ENCODE assay signal across 1 cellular context in the genomic region with DNA sequence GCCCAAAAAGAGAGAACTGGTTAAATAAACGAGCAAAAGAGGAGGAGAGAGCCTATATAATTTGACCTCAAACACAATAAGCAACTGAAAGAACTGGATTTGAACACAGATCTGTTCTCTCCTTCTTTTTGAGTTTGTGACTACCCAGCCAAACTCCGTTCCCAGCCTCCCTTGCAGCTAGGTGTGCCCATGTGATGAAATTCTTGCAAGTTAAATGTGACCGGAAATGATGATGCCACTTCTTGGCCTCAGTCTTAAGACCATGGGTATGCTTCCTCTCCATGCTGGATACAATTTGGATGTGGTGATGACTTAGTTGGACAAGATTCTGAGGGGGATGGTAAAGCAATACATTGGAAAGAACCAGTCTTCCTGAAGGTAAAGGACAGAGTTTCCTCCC.
TF ChIP-seq lines count a peak whose summit lies in the region.

No MANE protein-coding gene starts in this region.

TF ChIP-seq in A549, 52 proteins besides CTCF, POLR2A, EP300 and RAD21 (continued from another document):
- TF ChIP-seq CEBPB (IDR thresholded peaks at IDR 0.05) (no peak), CBX2 (IDR thresholded peaks at IDR 0.05; ENCODE audit: borderline replicate concordance, low read depth) (no peak), FOXS1 (CRISPR knock-in tag; IDR thresholded peaks at IDR 0.05) (no peak), EHMT2 (IDR thresholded peaks at IDR 0.05; ENCODE audit: low read depth) (no peak), HDAC2 (IDR thresholded peaks at IDR 0.05) (no peak), PHF8 (IDR thresholded peaks at IDR 0.05; ENCODE audit: borderline replicate concordance, low read depth) (no peak), CBX8 (IDR thresholded peaks at IDR 0.05) (no peak), ZSCAN20 (CRISPR knock-in tag; IDR thresholded peaks at IDR 0.05) (no peak), ZC3H11A (IDR thresholded peaks at IDR 0.05) (no peak), RCOR1 (IDR thresholded peaks at IDR 0.05; ENCODE audit: low read depth, low read length) (no peak), EHF (CRISPR knock-in tag; IDR thresholded peaks at IDR 0.05) (no peak)
